13 cellular contexts compared by ENCODE assay signal in genomic region chr3:125313060-125313635, GRCh38.
DNase-seq lines count a peak whose midpoint lies in the region; ATAC-seq and TF ChIP-seq lines count a peak whose summit lies in the region.
"Had no signal": no experiment of that assay in that cellular context is flagged by ENCODE, and none has a peak within 500 bp of the region (broad histone marks: within the 10 kb centered on the region; RNA-seq: fewer than 3 reads in every experiment).

No MANE protein-coding gene starts in this region.

- DNase-seq in cardiac muscle cell (ENCODE audit: low read depth in 1 of 2, low spot score in 1 of 2) (no peak), Right ventricle myocardium superior (no peak), fibroblast of pulmonary artery (ENCODE audit: low read depth) (peak; percentile 47), left lobe of liver (ENCODE audit: low spot score) (no peak), amniotic stem cell (lab: John Stamatoyannopoulos, UW) (no peak), RPMI8226 (no peak), left lung (no peak)
- DNase-seq: effector memory CD4-positive, alpha-beta T cell; NCI-H446; thyroid gland had no signal

- H3K27me3 ChIP-seq in cardiac muscle cell = no peaks in the 10 kb centered on the region
- no peaks in the 10 kb centered on the region for H3K27me3 ChIP-seq in left lung
- H3K27me3 ChIP-seq: right atrium auricular region, thyroid gland had no signal

- intact Hi-C loops in Right ventricle myocardium superior (cut with DNase I) = no loop called here
- intact Hi-C loops in left lung (cut with DNase I) = no loop called here

- no peaks in the 10 kb centered on the region for H3K4me1 ChIP-seq in cardiac muscle cell (ENCODE audit: low read depth)
- peaks cover 0 to 24% of the 10 kb centered on the region in 2 donors for H3K4me1 ChIP-seq in left lung
- H3K4me1 ChIP-seq: right atrium auricular region had no signal

- ATAC-seq in Right ventricle myocardium superior (ENCODE audit: poor library complexity) (no peak), SK-N-SH treated with all-trans-retinoic acid at 6 μM for 48 hours (peak; percentile 58), left lobe of liver (no peak), left lung (no peak)

- H3K4me3 ChIP-seq in cardiac muscle cell = no peak overlapping the region
- H3K4me3 ChIP-seq in fibroblast of pulmonary artery (replicated peaks; ENCODE audit: low read depth, low read length) = no peak overlapping the region
- no peak overlapping the region for H3K4me3 ChIP-seq in left lung
- H3K4me3 ChIP-seq: right atrium auricular region, thyroid gland had no signal

- TF ChIP-seq CTCF in cardiac muscle cell (IDR thresholded peaks at IDR 0.05; ENCODE audit: low read depth, low read length) = no peak
- TF ChIP-seq CTCF in fibroblast of pulmonary artery (IDR thresholded peaks at IDR 0.05; ENCODE audit: low read length, missing control alignments) = no peak
- no peak for TF ChIP-seq CTCF in left lung (IDR thresholded peaks at IDR 0.05)

- H3K36me3 ChIP-seq in cardiac muscle cell (peaks cover 12% of the 10 kb centered on the region), left lung (peaks cover 0 to 17% of the 10 kb centered on the region in 2 donors)
- H3K36me3 ChIP-seq: thyroid gland had no signal

- no peaks in the 10 kb centered on the region for H3K9me3 ChIP-seq in cardiac muscle cell (ENCODE audit: low read depth)
- no peaks in the 10 kb centered on the region for H3K9me3 ChIP-seq in left lung
- H3K9me3 ChIP-seq: right atrium auricular region, thyroid gland had no signal

- peak overlapping the region; percentile 8 for H3K27ac ChIP-seq in cardiac muscle cell
- no peak overlapping the region for H3K27ac ChIP-seq in left lung
- H3K27ac ChIP-seq: C4-2B, right atrium auricular region had no signal

TF ChIP-seq in SK-N-SH treated with all-trans-retinoic acid at 6 μM for 48 hours, 23 proteins besides CTCF, POLR2A, EP300 and RAD21:
- TF ChIP-seq CREB5 (CRISPR knock-in tag; IDR thresholded peaks at IDR 0.05; ENCODE audit: low read depth) (no peak), TCF4 (CRISPR knock-in tag; IDR thresholded peaks at IDR 0.05; ENCODE audit: borderline replicate concordance) (no peak), GLIS3 (CRISPR knock-in tag; IDR thresholded peaks at IDR 0.05) (no peak)
